Comparison of ENCODE assay signal across 17 cellular contexts in the genomic region with DNA sequence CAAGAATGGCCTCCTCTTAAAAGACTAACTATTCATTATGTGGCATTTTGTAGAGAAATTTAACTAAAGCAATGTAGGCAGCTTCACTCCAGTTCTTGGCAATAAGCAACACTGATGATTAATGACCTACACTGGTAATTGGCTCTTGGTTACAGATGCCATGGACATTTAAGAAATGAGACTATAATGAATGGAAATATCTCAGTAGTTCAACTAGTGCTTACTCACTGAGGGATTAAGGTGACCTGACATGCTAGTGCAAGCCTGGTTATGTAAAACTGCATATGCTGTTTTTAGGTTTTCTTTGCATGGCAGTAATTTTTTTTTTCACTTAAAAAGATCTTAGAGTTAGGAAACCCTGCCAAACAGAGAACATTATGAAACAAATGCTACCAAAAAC.
A peak's percentile ranks its signal among the peaks of the same experiment; 100 is the strongest.
DNase-seq lines count a peak whose midpoint lies in the region; ATAC-seq and TF ChIP-seq lines count a peak whose summit lies in the region.
"Had no signal": no experiment of that assay in that cellular context is flagged by ENCODE, and none has a peak within 500 bp of the region (broad histone marks: within the 10 kb centered on the region; RNA-seq: fewer than 3 reads in every experiment).

No MANE protein-coding gene starts in this region.

- H4K20me1 ChIP-seq in OCI-LY3 (ENCODE audit: insufficient read depth, low read length): no peaks in the 10 kb centered on the region

- no peak for TF ChIP-seq CTCF in OCI-LY3 (IDR thresholded peaks at IDR 0.05; ENCODE audit: low read depth, low read length)

- DNase-seq in GM04504 (ENCODE audit: low read depth) (peak; percentile 24), dedifferentiated amniotic fluid mesenchymal stem cell (ENCODE audit: extremely low spot score) (peak; percentile 34), middle frontal gyrus (ENCODE audit: extremely low spot score, low spot score) (peak; percentile 17), posterior vena cava (ENCODE audit: low spot score) (no peak), G401 (ENCODE audit: low spot score) (no peak), GDM1 (lab: John Stamatoyannopoulos, UW) (no peak)
- DNase-seq: ACHN; CD8-positive, alpha-beta T cell; KG1; NCI-H1092; NCI-H1694 treated with DMSO at 0.1 percent for 48 hours; NCI-H345; NCI-H69; Right ventricle myocardium superior had no signal

- H3K9me3 ChIP-seq in OCI-LY3 (ENCODE audit: insufficient read depth, low read length): no peaks in the 10 kb centered on the region; the same call in none of the 2 replicates
- H3K9me3 ChIP-seq: HAP-1 had no signal

- peaks cover 3% of the 10 kb centered on the region for H3K36me3 ChIP-seq in OCI-LY3 (replicated peaks; ENCODE audit: low read depth, low read length)
- H3K36me3 ChIP-seq: HAP-1 had no signal

- 0 out of 2 replicates have a peak overlapping the region, but pooled peaks have one; percentile 5 for H3K4me2 ChIP-seq in OCI-LY3 (ENCODE audit: low read length)

- intact Hi-C loops in posterior vena cava (cut with DNase I): no loop called here

- H2AFZ ChIP-seq in OCI-LY3 (ENCODE audit: low read depth, low read length): no peak overlapping the region

- peak overlapping the region; percentile 28 for H3K27ac ChIP-seq in OCI-LY3 (ENCODE audit: low read length)

- no peak for ATAC-seq in GM19328 (IDR thresholded peaks at IDR 0.05; ENCODE audit: unreplicated experiment)
- ATAC-seq: CD8-positive, alpha-beta T cell had no signal

- no peaks in the 10 kb centered on the region for H3K27me3 ChIP-seq in OCI-LY3 (ENCODE audit: low read depth, low read length)

- H3K79me2 ChIP-seq in OCI-LY3 (ENCODE audit: low read length): no peaks in the 10 kb centered on the region

- H3K4me3 ChIP-seq in OCI-LY3 (ENCODE audit: low read length): no peak overlapping the region
- H3K4me3 ChIP-seq: HAP-1 had no signal

- in situ Hi-C loops in G401 (cut with HindIII; ENCODE audit: low sequenced_read_pairs): no loop called here

- no peak overlapping the region for H3K9ac ChIP-seq in OCI-LY3 (ENCODE audit: low read length)

- peaks cover 18% of the 10 kb centered on the region for H3K4me1 ChIP-seq in OCI-LY3 (ENCODE audit: low read length)
- H3K4me1 ChIP-seq: HAP-1 had no signal

Comparison
In these comparisons a context has a peak if more than half of its experiments do, and no peak if none do; other contexts are left out.
1. DNase-seq: peak in GM04504 (single experiment), dedifferentiated amniotic fluid mesenchymal stem cell (single experiment) and middle frontal gyrus (single experiment); none in posterior vena cava (single experiment), G401 (single experiment) and GDM1 (single experiment).